13 cellular contexts compared by ENCODE assay signal in genomic region chr22:35728639-35729308, GRCh38. TPM values are rescaled to one million over a fixed set of nuclear protein-coding genes. Genes with fewer than 3 reads are reported as not detected.
A peak's percentile ranks its signal among the peaks of the same experiment; 100 is the strongest.
DNase-seq lines count a peak whose midpoint lies in the region; ATAC-seq, FAIRE-seq and TF ChIP-seq lines count a peak whose summit lies in the region.
"Had no signal": no experiment of that assay in that cellular context is flagged by ENCODE, and none has a peak within 500 bp of the region (broad histone marks: within the 10 kb centered on the region; RNA-seq: fewer than 3 reads in every experiment).

No MANE protein-coding gene starts in this region.

- no peaks in the 10 kb centered on the region for H3K4me1 Mint-ChIP-seq in stimulated activated effector memory CD8-positive, alpha-beta T cell treated with anti-CD3 and anti-CD28 coated beads, Interleukin-12 subunit alpha, Interleukin-12 subunit beta, amount 100 ng/mL, for 72 hours

- BruUV-seq in HepG2 (replicated peaks; lab: Mats Ljungman, UMichigan): no TSS peak

- no peaks in the 10 kb centered on the region for H3K79me2 ChIP-seq in HepG2 (ENCODE audit: insufficient read depth, low read length)

- no peak overlapping the region for H2AFZ ChIP-seq in HepG2 (ENCODE audit: low read length)

- no peak for TF ChIP-seq POLR2A in right lobe of liver (IDR thresholded peaks at IDR 0.05)
- TF ChIP-seq POLR2A in HepG2 (IDR thresholded peaks at IDR 0.05; ENCODE audit: insufficient read depth in 1 of 2, low read depth in 2 of 2, low read length in 2 of 2): no peak
- TF ChIP-seq POLR2A in esophagus squamous epithelium (IDR thresholded peaks at IDR 0.05): no peak

- H3K4me3 Mint-ChIP-seq in stimulated activated effector memory CD8-positive, alpha-beta T cell treated with anti-CD3 and anti-CD28 coated beads, Interleukin-12 subunit alpha, Interleukin-12 subunit beta, amount 100 ng/mL, for 72 hours: no peak overlapping the region
- H3K4me3 Mint-ChIP-seq: activated naive CD8-positive, alpha-beta T cell had no signal

- 57% methylated on average over 7 of the region's 12 CpGs for WGBS in right lobe of liver (ENCODE audit: insufficient coverage, low coverage, low lambda C conversion rate, missing lambda C conversion rate)
- WGBS in HepG2 (ENCODE audit: low lambda C conversion rate): 45% methylated on average over 9 of the region's 12 CpGs
- 57 to 61% methylated on average over 8 of the region's 12 CpGs for WGBS in esophagus squamous epithelium, 2 donors

- TF ChIP-seq EP300 in HepG2 (IDR thresholded peaks at IDR 0.05; ENCODE audit: low read depth in 2 of 2, low read length in 2 of 2) (no peak), HepG2 (CRISPR knock-in tag; IDR thresholded peaks at IDR 0.05; ENCODE audit: borderline replicate concordance) (no peak)

- ATAC-seq in right lobe of liver: peak; percentile 44 to 91 (median 57)
- ATAC-seq in HepG2: no peak
- ATAC-seq in stimulated activated effector memory CD8-positive, alpha-beta T cell treated with anti-CD3 and anti-CD28 coated beads, Interleukin-12 subunit alpha, Interleukin-12 subunit beta, amount 100 ng/mL, for 72 hours: no peak

- H3K27ac Mint-ChIP-seq in stimulated activated effector memory CD8-positive, alpha-beta T cell treated with anti-CD3 and anti-CD28 coated beads, Interleukin-12 subunit alpha, Interleukin-12 subunit beta, amount 100 ng/mL, for 72 hours: no peak overlapping the region
- H3K27ac Mint-ChIP-seq: activated naive CD8-positive, alpha-beta T cell had no signal

- TF ChIP-seq CTCF in right lobe of liver (IDR thresholded peaks at IDR 0.05) (peak in 2 of 4 donors; percentile 10 to 23), HepG2 (CRISPR knock-in tag; IDR thresholded peaks at IDR 0.05) (no peak), colonic mucosa (IDR thresholded peaks at IDR 0.05) (no peak), esophagus squamous epithelium (IDR thresholded peaks at IDR 0.05) (no peak)

- H3K4me2 ChIP-seq in HepG2 (ENCODE audit: low read depth, low read length): no peak overlapping the region

- in situ Hi-C loops in HepG2 (cut with HindIII; ENCODE audit: extremely low pct_ligation_motif_present, low pct_unique_long_range_greater_than_20kb): loop anchor here (25.0 kb wide), 2 partner anchors 291 to 384 kb away; no protein-coding TSS in a partner anchor

- no peak for TF ChIP-seq RAD21 in HepG2 (CRISPR knock-in tag; IDR thresholded peaks at IDR 0.05)

- no peaks in the 10 kb centered on the region for H3K9me3 ChIP-seq in right lobe of liver
- no peaks in the 10 kb centered on the region for H3K9me3 ChIP-seq in HepG2 (ENCODE audit: low read length)
- no peaks in the 10 kb centered on the region for H3K9me3 ChIP-seq in colonic mucosa
- no peaks in the 10 kb centered on the region for H3K9me3 ChIP-seq in esophagus squamous epithelium
- H3K9me3 ChIP-seq: thyroid gland had no signal

- POLR2A ChIA-PET in HepG2 (lab: Yijun Ruan, JAX): no interaction called here

- H3K27ac ChIP-seq in right lobe of liver: no peak overlapping the region
- no peak overlapping the region for H3K27ac ChIP-seq in HepG2 (ENCODE audit: extremely low read length, insufficient read depth, low read length)
- H3K27ac ChIP-seq in colonic mucosa: no peak overlapping the region
- H3K27ac ChIP-seq in esophagus squamous epithelium: no peak overlapping the region
- H3K27ac ChIP-seq: thyroid gland had no signal

- H3K9ac ChIP-seq in HepG2 (ENCODE audit: insufficient read depth, low read depth, low read length) (no peak overlapping the region), colonic mucosa (ENCODE audit: low read depth in 2 of 2, low read length in 2 of 2) (no peak overlapping the region)

- no peaks in the 10 kb centered on the region for H4K20me1 ChIP-seq in HepG2 (ENCODE audit: insufficient read depth, low read length)

- no peak overlapping the region for H3K4me3 ChIP-seq in right lobe of liver
- H3K4me3 ChIP-seq in HepG2 (replicated peaks in 1 of 3; ENCODE audit: insufficient read depth in 1 of 3, low read depth in 2 of 3, low read length in 3 of 3): no peak overlapping the region
- no peak overlapping the region for H3K4me3 ChIP-seq in colonic mucosa
- H3K4me3 ChIP-seq in esophagus squamous epithelium: no peak overlapping the region
- H3K4me3 ChIP-seq: thyroid gland had no signal

- H3K27me3 ChIP-seq in right lobe of liver (no peaks in the 10 kb centered on the region), HepG2 (ENCODE audit: control insufficient read depth in 1 of 2, insufficient read depth in 2 of 2, low read length in 2 of 2) (peaks cover 0 to 12% of the 10 kb centered on the region in 2 experiments; a peak in 1 of 5 replicates), colonic mucosa (no peaks in the 10 kb centered on the region), esophagus squamous epithelium (no peaks in the 10 kb centered on the region)
- H3K27me3 ChIP-seq: thyroid gland had no signal

- no peaks in the 10 kb centered on the region for H3K36me3 Mint-ChIP-seq in stimulated activated effector memory CD8-positive, alpha-beta T cell treated with anti-CD3 and anti-CD28 coated beads, Interleukin-12 subunit alpha, Interleukin-12 subunit beta, amount 100 ng/mL, for 72 hours
- H3K36me3 Mint-ChIP-seq: activated naive CD8-positive, alpha-beta T cell had no signal

- H3K36me3 ChIP-seq in right lobe of liver (no peaks in the 10 kb centered on the region), HepG2 (replicated peaks in 1 of 2; ENCODE audit: control insufficient read depth in 1 of 2, insufficient read depth in 2 of 2, low read length in 2 of 2) (no peaks in the 10 kb centered on the region), colonic mucosa (no peaks in the 10 kb centered on the region), esophagus squamous epithelium (no peaks in the 10 kb centered on the region)
- H3K36me3 ChIP-seq: thyroid gland had no signal

- H3K4me1 ChIP-seq in right lobe of liver (peaks cover 0 to 6% (median 0%) of the 10 kb centered on the region in 4 donors), HepG2 (ENCODE audit: insufficient read depth, low read length) (peaks cover 4% of the 10 kb centered on the region; the same call in 1 of the 2 replicates), colonic mucosa (no peaks in the 10 kb centered on the region), esophagus squamous epithelium (peaks cover 0 to 12% (median under 1%) of the 10 kb centered on the region in 3 donors)
- H3K4me1 ChIP-seq: thyroid gland had no signal

- intact Hi-C loops in right lobe of liver (cut with DNase I) (no loop called here), HepG2 (cut with micrococcal nuclease; ENCODE audit: unreplicated experiment) (no loop called here), colonic mucosa (cut with DNase I) (no loop called here), esophagus squamous epithelium (cut with DNase I) (no loop called here)

- no peaks in the 10 kb centered on the region for H3K9me3 Mint-ChIP-seq in stimulated activated effector memory CD8-positive, alpha-beta T cell treated with anti-CD3 and anti-CD28 coated beads, Interleukin-12 subunit alpha, Interleukin-12 subunit beta, amount 100 ng/mL, for 72 hours

- CTCF ChIA-PET in HepG2 (lab: Yijun Ruan, JAX; ENCODE audit: low intra/inter-chr PET ratio, low total read pairs): no interaction called here

- no peak for FAIRE-seq in HepG2 (lab: Jason Lieb, UNC)

- DNase-seq in right lobe of liver (peak; percentile 57 to 72 (median 63)), HepG2 (ENCODE audit: low spot score) (no peak), NCI-H510A treated with DMSO at 0.1 percent for 48 hours (lab: John Stamatoyannopoulos, UW) (peak; percentile 53), colonic mucosa (peak; percentile 72), ureter (ENCODE audit: low spot score) (peak; percentile 66), esophagus squamous epithelium (lab: John Stamatoyannopoulos, UW) (no peak)
- DNase-seq in stimulated activated CD4-positive, alpha-beta T cell treated with anti-CD3 and anti-CD28 coated beads, Interleukin-12 subunit alpha, Interleukin-12 subunit beta, amount 100 ng/mL, for 4 hours: no peak
- DNase-seq in stimulated activated effector memory CD8-positive, alpha-beta T cell treated with anti-CD3 and anti-CD28 coated beads, Interleukin-12 subunit alpha, Interleukin-12 subunit beta, amount 100 ng/mL, for 72 hours (ENCODE audit: low spot score in 2 of 2): no peak
- DNase-seq: glutamatergic neuron, thyroid gland had no signal

TF ChIP-seq in HepG2, 621 proteins besides CTCF, POLR2A, EP300 and RAD21 (continues in another document):
- no peak for TF ChIP-seq HHEX (CRISPR knock-in tag; IDR thresholded peaks at IDR 0.05)
- no peak for TF ChIP-seq FOXJ3 (CRISPR knock-in tag; IDR thresholded peaks at IDR 0.05; ENCODE audit: borderline replicate concordance)
- TF ChIP-seq NFRKB (IDR thresholded peaks at IDR 0.05): no peak

RNA-seq across cellular contexts. Expression of gene APOL5, which starts 11.1 kb away (rescaled TPM):
- total RNA-seq in right lobe of liver (under 1 TPM in 1 of 6 experiments, not detected in 5; 0.51 TPM), HepG2 (2016; rRNA removed; fragmentation: Illumina TruSeq; extraction: Trizol) (not detected in 2 replicates), colonic mucosa (not detected), ureter (not detected), esophagus squamous epithelium (not detected)
- total RNA-seq in HepG2 (2016; cell fraction: cytosol; rRNA removed; fragmentation: Illumina TruSeq; extraction: Trizol; ENCODE audit: low read depth): not detected in 2 replicates
- not detected in 2 replicates for total RNA-seq in HepG2 (2016; cell fraction: insoluble cytoplasmic fraction; rRNA removed; fragmentation: Illumina TruSeq; extraction: Trizol)
- not detected in 2 replicates for total RNA-seq in HepG2 (2016; cell fraction: membrane; rRNA removed; fragmentation: Illumina TruSeq; extraction: Trizol)
- not detected in 2 replicates for total RNA-seq in HepG2 (2016; cell fraction: nucleus; rRNA removed; fragmentation: Illumina TruSeq; extraction: Trizol)
- polyA plus RNA-seq in HepG2 (2011; rRNA removed): not detected in 2 replicates
- not detected in 2 replicates for polyA plus RNA-seq in HepG2 (2011; cell fraction: cytosol; rRNA removed)
- polyA plus RNA-seq in HepG2 (2011; cell fraction: nucleus; rRNA removed): not detected in 2 replicates
- polyA plus RNA-seq in HepG2 (2012): not detected in 2 replicates
- polyA plus RNA-seq in HepG2 (2016; cell fraction: cytosol; fragmentation: Illumina TruSeq; extraction: Trizol; ENCODE audit: low read depth): not detected in 2 replicates
- polyA plus RNA-seq in HepG2 (2016; cell fraction: insoluble cytoplasmic fraction; fragmentation: Illumina TruSeq; extraction: Trizol; ENCODE audit: low read depth): not detected in 2 replicates
- not detected in 2 replicates for polyA plus RNA-seq in HepG2 (2016; cell fraction: membrane; fragmentation: Illumina TruSeq; extraction: Trizol; ENCODE audit: low read depth)
- polyA plus RNA-seq in HepG2 (2016; cell fraction: nucleus; fragmentation: Illumina TruSeq; extraction: Trizol; ENCODE audit: insufficient read depth, low read depth): not detected in 2 replicates
- polyA minus RNA-seq in HepG2 (2011; rRNA and poly(A)+ RNA removed; ENCODE audit: low replicate concordance): not detected in 2 replicates
- polyA minus RNA-seq in HepG2 (2011; cell fraction: cytosol; rRNA and poly(A)+ RNA removed): not detected in 2 replicates
- polyA minus RNA-seq in HepG2 (2011; cell fraction: nucleus; rRNA and poly(A)+ RNA removed): not detected in 2 replicates
- total RNA-seq: cardiac septum, posterior vena cava, thyroid gland had no signal

Comparison
In these comparisons a context has a peak if more than half of its experiments do, and no peak if none do; other contexts are left out.
1. ATAC-seq: peak in right lobe of liver (4 of 4); none in HepG2 (single experiment) and stimulated activated effector memory CD8-positive, alpha-beta T cell treated with anti-CD3 and anti-CD28 coated beads, Interleukin-12 subunit alpha, Interleukin-12 subunit beta, amount 100 ng/mL, for 72 hours (single experiment).
2. DNase-seq: peak in right lobe of liver (3 of 3), NCI-H510A treated with DMSO at 0.1 percent for 48 hours (single experiment), colonic mucosa (single experiment) and ureter (single experiment); none in HepG2 (single experiment), esophagus squamous epithelium (single experiment), stimulated activated CD4-positive, alpha-beta T cell treated with anti-CD3 and anti-CD28 coated beads, Interleukin-12 subunit alpha, Interleukin-12 subunit beta, amount 100 ng/mL, for 4 hours (single experiment) and stimulated activated effector memory CD8-positive, alpha-beta T cell treated with anti-CD3 and anti-CD28 coated beads, Interleukin-12 subunit alpha, Interleukin-12 subunit beta, amount 100 ng/mL, for 72 hours (0 of 2).